ENCODE assay signal across 1 cellular context in the genomic region with DNA sequence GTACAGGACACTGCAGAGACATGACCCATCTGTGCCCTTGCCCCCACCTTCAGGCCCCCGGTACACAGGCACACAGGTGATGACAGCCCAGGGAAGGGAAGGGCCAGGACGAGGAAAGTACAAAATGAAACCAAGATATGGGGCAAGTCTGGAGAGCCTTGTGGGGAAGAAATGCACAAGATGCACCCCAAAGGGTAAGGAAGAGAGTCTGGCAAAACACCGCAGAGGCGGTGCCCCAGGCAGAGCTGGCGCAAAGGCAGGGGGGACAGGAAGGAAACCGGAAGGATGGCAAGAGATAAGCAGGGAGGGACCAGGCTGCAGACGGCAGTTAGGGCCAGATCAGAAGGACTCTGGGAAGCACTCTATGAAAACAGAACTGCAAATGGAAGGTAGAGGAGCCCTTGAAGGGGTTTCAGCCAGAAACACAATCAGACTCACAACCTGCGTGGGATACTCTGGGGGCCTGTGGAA.
TF ChIP-seq lines count a peak whose summit lies in the region.

No MANE protein-coding gene starts in this region.

TF ChIP-seq in K562, 482 proteins besides CTCF, POLR2A, EP300 and RAD21 (continued from another document and continues in another):
- TF ChIP-seq, protein P1, sequence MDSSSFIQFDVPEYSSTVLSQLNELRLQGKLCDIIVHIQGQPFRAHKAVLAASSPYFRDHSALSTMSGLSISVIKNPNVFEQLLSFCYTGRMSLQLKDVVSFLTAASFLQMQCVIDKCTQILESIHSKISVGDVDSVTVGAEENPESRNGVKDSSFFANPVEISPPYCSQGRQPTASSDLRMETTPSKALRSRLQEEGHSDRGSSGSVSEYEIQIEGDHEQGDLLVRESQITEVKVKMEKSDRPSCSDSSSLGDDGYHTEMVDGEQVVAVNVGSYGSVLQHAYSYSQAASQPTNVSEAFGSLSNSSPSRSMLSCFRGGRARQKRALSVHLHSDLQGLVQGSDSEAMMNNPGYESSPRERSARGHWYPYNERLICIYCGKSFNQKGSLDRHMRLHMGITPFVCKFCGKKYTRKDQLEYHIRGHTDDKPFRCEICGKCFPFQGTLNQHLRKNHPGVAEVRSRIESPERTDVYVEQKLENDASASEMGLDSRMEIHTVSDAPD (CRISPR knock-in tag; IDR thresholded peaks at IDR 0.05), result no peak
- TF ChIP-seq FOSL1 (tag; conservative IDR thresholded peaks at IDR 0.05), result no peak
- no peak for TF ChIP-seq TGIF2 (CRISPR knock-in tag; IDR thresholded peaks at IDR 0.05)
- no peak for TF ChIP-seq ZNF224 (CRISPR knock-in tag; IDR thresholded peaks at IDR 0.05)
- peak; percentile 53 for TF ChIP-seq NBN (IDR thresholded peaks at IDR 0.05; ENCODE audit: low read depth)
- no peak for TF ChIP-seq CAMTA2 (CRISPR knock-in tag; conservative IDR thresholded peaks at IDR 0.05)
- TF ChIP-seq KLF10 (CRISPR knock-in tag; IDR thresholded peaks at IDR 0.05), result no peak
- no peak for TF ChIP-seq RBM14 (IDR thresholded peaks at IDR 0.05; ENCODE audit: borderline replicate concordance, insufficient read depth, low read depth, low read length)
- TF ChIP-seq CSDE1 (IDR thresholded peaks at IDR 0.05), result no peak
- TF ChIP-seq ZNF263 (CRISPR knock-in tag; IDR thresholded peaks at IDR 0.05; ENCODE audit: borderline replicate concordance), result no peak
- peak; percentile 62 to 81 for TF ChIP-seq MAZ (CRISPR knock-in tag; conservative IDR thresholded peaks at IDR 0.05 in 1 of 2, IDR thresholded peaks at IDR 0.05 in 1 of 2)
- no peak for TF ChIP-seq MIER1 (IDR thresholded peaks at IDR 0.05; ENCODE audit: low read depth)
- TF ChIP-seq LCOR (CRISPR knock-in tag; IDR thresholded peaks at IDR 0.05), result no peak
- TF ChIP-seq, protein P2, sequence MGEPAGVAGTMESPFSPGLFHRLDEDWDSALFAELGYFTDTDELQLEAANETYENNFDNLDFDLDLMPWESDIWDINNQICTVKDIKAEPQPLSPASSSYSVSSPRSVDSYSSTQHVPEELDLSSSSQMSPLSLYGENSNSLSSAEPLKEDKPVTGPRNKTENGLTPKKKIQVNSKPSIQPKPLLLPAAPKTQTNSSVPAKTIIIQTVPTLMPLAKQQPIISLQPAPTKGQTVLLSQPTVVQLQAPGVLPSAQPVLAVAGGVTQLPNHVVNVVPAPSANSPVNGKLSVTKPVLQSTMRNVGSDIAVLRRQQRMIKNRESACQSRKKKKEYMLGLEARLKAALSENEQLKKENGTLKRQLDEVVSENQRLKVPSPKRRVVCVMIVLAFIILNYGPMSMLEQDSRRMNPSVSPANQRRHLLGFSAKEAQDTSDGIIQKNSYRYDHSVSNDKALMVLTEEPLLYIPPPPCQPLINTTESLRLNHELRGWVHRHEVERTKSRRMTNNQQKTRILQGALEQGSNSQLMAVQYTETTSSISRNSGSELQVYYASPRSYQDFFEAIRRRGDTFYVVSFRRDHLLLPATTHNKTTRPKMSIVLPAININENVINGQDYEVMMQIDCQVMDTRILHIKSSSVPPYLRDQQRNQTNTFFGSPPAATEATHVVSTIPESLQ (CRISPR knock-in tag; IDR thresholded peaks at IDR 0.05), result no peak
- no peak for TF ChIP-seq FOXJ2 (tag; IDR thresholded peaks at IDR 0.05)
- TF ChIP-seq, protein P3, sequence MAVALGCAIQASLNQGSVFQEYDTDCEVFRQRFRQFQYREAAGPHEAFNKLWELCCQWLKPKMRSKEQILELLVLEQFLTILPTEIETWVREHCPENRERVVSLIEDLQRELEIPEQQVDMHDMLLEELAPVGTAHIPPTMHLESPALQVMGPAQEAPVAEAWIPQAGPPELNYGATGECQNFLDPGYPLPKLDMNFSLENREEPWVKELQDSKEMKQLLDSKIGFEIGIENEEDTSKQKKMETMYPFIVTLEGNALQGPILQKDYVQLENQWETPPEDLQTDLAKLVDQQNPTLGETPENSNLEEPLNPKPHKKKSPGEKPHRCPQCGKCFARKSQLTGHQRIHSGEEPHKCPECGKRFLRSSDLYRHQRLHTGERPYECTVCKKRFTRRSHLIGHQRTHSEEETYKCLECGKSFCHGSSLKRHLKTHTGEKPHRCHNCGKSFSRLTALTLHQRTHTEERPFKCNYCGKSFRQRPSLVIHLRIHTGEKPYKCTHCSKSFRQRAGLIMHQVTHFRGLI (CRISPR knock-in tag; IDR thresholded peaks at IDR 0.05), result peak; percentile 18; the same call in 1 of the 2 replicates
- TF ChIP-seq TSC22D4 (tag; IDR thresholded peaks at IDR 0.05), result no peak
- TF ChIP-seq ZNF75A (CRISPR knock-in tag; IDR thresholded peaks at IDR 0.05), result no peak
- no peak for TF ChIP-seq NFYB (IDR thresholded peaks at IDR 0.05; ENCODE audit: extremely low read depth, insufficient read length)
- no peak for TF ChIP-seq ZNF644 (tag; IDR thresholded peaks at IDR 0.05; ENCODE audit: low read depth)
- 0 out of 2 replicates have a peak, but pooled peaks have one; percentile 46 for TF ChIP-seq KLF6 (CRISPR knock-in tag; IDR thresholded peaks at IDR 0.05; ENCODE audit: borderline replicate concordance)
- no peak for TF ChIP-seq PHTF2 (CRISPR knock-in tag; IDR thresholded peaks at IDR 0.05)
- no peak for TF ChIP-seq MTF1 (CRISPR knock-in tag; IDR thresholded peaks at IDR 0.05; ENCODE audit: borderline replicate concordance)
- 0 out of 2 replicates have a peak, but pooled peaks have one; percentile 73 for TF ChIP-seq ZNF583 (CRISPR knock-in tag; IDR thresholded peaks at IDR 0.05)
- TF ChIP-seq, protein P4, sequence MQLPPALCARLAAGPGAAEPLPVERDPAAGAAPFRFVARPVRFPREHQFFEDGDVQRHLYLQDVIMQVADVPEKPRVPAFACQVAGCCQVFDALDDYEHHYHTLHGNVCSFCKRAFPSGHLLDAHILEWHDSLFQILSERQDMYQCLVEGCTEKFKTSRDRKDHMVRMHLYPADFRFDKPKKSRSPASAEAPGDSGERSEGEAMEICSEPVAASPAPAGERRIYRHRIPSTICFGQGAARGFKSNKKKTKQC (CRISPR knock-in tag; IDR thresholded peaks at IDR 0.05), result no peak
- no peak for TF ChIP-seq ZFP1 (CRISPR knock-in tag; IDR thresholded peaks at IDR 0.05)
- peak; percentile 80 for TF ChIP-seq BRD9 (IDR thresholded peaks at IDR 0.05; ENCODE audit: low read depth, partially characterized antibody)
- no peak for TF ChIP-seq ZNF282 (CRISPR knock-in tag; IDR thresholded peaks at IDR 0.05)
- 0 out of 2 replicates have a peak, but pooled peaks have one; percentile 42 for TF ChIP-seq ZNF197 (CRISPR knock-in tag; IDR thresholded peaks at IDR 0.05; ENCODE audit: low read depth)
- peak; percentile 31; the same call in 1 of the 2 replicates for TF ChIP-seq RAD51 (IDR thresholded peaks at IDR 0.05; ENCODE audit: borderline replicate concordance, low read depth)
- no peak for TF ChIP-seq ADNP (tag; IDR thresholded peaks at IDR 0.05)
- no peak for TF ChIP-seq MCM7 (IDR thresholded peaks at IDR 0.05)
- TF ChIP-seq, protein P5, sequence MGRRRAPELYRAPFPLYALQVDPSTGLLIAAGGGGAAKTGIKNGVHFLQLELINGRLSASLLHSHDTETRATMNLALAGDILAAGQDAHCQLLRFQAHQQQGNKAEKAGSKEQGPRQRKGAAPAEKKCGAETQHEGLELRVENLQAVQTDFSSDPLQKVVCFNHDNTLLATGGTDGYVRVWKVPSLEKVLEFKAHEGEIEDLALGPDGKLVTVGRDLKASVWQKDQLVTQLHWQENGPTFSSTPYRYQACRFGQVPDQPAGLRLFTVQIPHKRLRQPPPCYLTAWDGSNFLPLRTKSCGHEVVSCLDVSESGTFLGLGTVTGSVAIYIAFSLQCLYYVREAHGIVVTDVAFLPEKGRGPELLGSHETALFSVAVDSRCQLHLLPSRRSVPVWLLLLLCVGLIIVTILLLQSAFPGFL (CRISPR knock-in tag; IDR thresholded peaks at IDR 0.05), result no peak
- no peak for TF ChIP-seq DNMT1 (IDR thresholded peaks at IDR 0.05)
- TF ChIP-seq EGR1 (conservative IDR thresholded peaks at IDR 0.05), result no peak
- TF ChIP-seq, protein P6, sequence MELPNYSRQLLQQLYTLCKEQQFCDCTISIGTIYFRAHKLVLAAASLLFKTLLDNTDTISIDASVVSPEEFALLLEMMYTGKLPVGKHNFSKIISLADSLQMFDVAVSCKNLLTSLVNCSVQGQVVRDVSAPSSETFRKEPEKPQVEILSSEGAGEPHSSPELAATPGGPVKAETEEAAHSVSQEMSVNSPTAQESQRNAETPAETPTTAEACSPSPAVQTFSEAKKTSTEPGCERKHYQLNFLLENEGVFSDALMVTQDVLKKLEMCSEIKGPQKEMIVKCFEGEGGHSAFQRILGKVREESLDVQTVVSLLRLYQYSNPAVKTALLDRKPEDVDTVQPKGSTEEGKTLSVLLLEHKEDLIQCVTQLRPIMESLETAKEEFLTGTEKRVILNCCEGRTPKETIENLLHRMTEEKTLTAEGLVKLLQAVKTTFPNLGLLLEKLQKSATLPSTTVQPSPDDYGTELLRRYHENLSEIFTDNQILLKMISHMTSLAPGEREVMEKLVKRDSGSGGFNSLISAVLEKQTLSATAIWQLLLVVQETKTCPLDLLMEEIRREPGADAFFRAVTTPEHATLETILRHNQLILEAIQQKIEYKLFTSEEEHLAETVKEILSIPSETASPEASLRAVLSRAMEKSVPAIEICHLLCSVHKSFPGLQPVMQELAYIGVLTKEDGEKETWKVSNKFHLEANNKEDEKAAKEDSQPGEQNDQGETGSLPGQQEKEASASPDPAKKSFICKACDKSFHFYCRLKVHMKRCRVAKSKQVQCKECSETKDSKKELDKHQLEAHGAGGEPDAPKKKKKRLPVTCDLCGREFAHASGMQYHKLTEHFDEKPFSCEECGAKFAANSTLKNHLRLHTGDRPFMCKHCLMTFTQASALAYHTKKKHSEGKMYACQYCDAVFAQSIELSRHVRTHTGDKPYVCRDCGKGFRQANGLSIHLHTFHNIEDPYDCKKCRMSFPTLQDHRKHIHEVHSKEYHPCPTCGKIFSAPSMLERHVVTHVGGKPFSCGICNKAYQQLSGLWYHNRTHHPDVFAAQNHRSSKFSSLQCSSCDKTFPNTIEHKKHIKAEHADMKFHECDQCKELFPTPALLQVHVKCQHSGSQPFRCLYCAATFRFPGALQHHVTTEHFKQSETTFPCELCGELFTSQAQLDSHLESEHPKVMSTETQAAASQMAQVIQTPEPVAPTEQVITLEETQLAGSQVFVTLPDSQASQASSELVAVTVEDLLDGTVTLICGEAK (IDR thresholded peaks at IDR 0.05), result peak; percentile 68
- TF ChIP-seq, protein P6 (CRISPR knock-in tag; IDR thresholded peaks at IDR 0.05), result no peak
- TF ChIP-seq, protein P7, sequence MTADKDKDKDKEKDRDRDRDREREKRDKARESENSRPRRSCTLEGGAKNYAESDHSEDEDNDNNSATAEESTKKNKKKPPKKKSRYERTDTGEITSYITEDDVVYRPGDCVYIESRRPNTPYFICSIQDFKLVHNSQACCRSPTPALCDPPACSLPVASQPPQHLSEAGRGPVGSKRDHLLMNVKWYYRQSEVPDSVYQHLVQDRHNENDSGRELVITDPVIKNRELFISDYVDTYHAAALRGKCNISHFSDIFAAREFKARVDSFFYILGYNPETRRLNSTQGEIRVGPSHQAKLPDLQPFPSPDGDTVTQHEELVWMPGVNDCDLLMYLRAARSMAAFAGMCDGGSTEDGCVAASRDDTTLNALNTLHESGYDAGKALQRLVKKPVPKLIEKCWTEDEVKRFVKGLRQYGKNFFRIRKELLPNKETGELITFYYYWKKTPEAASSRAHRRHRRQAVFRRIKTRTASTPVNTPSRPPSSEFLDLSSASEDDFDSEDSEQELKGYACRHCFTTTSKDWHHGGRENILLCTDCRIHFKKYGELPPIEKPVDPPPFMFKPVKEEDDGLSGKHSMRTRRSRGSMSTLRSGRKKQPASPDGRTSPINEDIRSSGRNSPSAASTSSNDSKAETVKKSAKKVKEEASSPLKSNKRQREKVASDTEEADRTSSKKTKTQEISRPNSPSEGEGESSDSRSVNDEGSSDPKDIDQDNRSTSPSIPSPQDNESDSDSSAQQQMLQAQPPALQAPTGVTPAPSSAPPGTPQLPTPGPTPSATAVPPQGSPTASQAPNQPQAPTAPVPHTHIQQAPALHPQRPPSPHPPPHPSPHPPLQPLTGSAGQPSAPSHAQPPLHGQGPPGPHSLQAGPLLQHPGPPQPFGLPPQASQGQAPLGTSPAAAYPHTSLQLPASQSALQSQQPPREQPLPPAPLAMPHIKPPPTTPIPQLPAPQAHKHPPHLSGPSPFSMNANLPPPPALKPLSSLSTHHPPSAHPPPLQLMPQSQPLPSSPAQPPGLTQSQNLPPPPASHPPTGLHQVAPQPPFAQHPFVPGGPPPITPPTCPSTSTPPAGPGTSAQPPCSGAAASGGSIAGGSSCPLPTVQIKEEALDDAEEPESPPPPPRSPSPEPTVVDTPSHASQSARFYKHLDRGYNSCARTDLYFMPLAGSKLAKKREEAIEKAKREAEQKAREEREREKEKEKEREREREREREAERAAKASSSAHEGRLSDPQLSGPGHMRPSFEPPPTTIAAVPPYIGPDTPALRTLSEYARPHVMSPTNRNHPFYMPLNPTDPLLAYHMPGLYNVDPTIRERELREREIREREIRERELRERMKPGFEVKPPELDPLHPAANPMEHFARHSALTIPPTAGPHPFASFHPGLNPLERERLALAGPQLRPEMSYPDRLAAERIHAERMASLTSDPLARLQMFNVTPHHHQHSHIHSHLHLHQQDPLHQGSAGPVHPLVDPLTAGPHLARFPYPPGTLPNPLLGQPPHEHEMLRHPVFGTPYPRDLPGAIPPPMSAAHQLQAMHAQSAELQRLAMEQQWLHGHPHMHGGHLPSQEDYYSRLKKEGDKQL (CRISPR knock-in tag; IDR thresholded peaks at IDR 0.05; ENCODE audit: borderline replicate concordance), result no peak
- 0 out of 2 replicates have a peak, but pooled peaks have one; percentile 47 for TF ChIP-seq ERF (CRISPR knock-in tag; IDR thresholded peaks at IDR 0.05)
- TF ChIP-seq FOXK1 (CRISPR knock-in tag; IDR thresholded peaks at IDR 0.05; ENCODE audit: borderline replicate concordance), result no peak
- no peak for TF ChIP-seq SMARCB1 (IDR thresholded peaks at IDR 0.05; ENCODE audit: insufficient read length, low read depth)
- TF ChIP-seq NCOA4 (IDR thresholded peaks at IDR 0.05; ENCODE audit: partially characterized antibody), result no peak
- TF ChIP-seq FOS (IDR thresholded peaks at IDR 0.05; ENCODE audit: extremely low read depth, insufficient read length), result no peak
